Comparison of ENCODE assay signal across 14 cellular contexts in genomic region chr7:30625283-30625682, GRCh38. TPM values are rescaled to one million over a fixed set of nuclear protein-coding genes. Genes with fewer than 3 reads are reported as not detected.
DNase-seq lines count a peak whose midpoint lies in the region; ATAC-seq and TF ChIP-seq lines count a peak whose summit lies in the region.
"Had no signal": no experiment of that assay in that cellular context is flagged by ENCODE, and none has a peak within 500 bp of the region (broad histone marks: within the 10 kb centered on the region; RNA-seq: fewer than 3 reads in every experiment).

No MANE protein-coding gene starts in this region.

- no peak overlapping the region for H3K4me3 Mint-ChIP-seq in activated T-helper 17 cell treated with anti-CD3 and anti-CD28 coated beads, Interleukin-2, amount 50 U/mL, for 72 hours
- H3K4me3 Mint-ChIP-seq: dendritic cell treated with granulocyte-macrophage colony-stimulating factor and Interleukin-4, amounts not matched to agents 40 ng/mL and 50 ng/mL, for 4 days; neural crest cell had no signal

- peaks cover 12% of the 10 kb centered on the region for H3K4me1 Mint-ChIP-seq in activated T-helper 17 cell treated with anti-CD3 and anti-CD28 coated beads, Interleukin-2, amount 50 U/mL, for 72 hours
- H3K4me1 Mint-ChIP-seq: neural crest cell had no signal

- DNase-seq in NCI-H2171 treated with DMSO at 0.1 percent for 48 hours (lab: John Stamatoyannopoulos, UW) (peak; percentile 28), NCI-H2171 (lab: John Stamatoyannopoulos, UW) (no peak), DND-41 (no peak), HuH-7.5 (ENCODE audit: low spot score) (no peak), coronary artery (ENCODE audit: low spot score) (no peak)
- DNase-seq: KG1, NCI-H146 had no signal

- no peaks in the 10 kb centered on the region for H3K27me3 Mint-ChIP-seq in activated T-helper 17 cell treated with anti-CD3 and anti-CD28 coated beads, Interleukin-2, amount 50 U/mL, for 72 hours
- H3K27me3 Mint-ChIP-seq: dendritic cell treated with granulocyte-macrophage colony-stimulating factor and Interleukin-4, amounts not matched to agents 40 ng/mL and 50 ng/mL, for 4 days had no signal

- H3K79me2 ChIP-seq in DND-41 (ENCODE audit: insufficient read depth, low read length), result peaks cover 14% of the 10 kb centered on the region

- no peak overlapping the region for H3K4me2 ChIP-seq in DND-41 (ENCODE audit: insufficient read depth, low read length)

- no peak for ATAC-seq in DND-41 (ENCODE audit: insufficient read depth, low read depth)
- ATAC-seq in activated T-helper 17 cell treated with anti-CD3 and anti-CD28 coated beads, Interleukin-2, amount 50 U/mL, for 72 hours (replicated peaks), result no peak
- ATAC-seq in HG03520 (IDR thresholded peaks at IDR 0.05; ENCODE audit: unreplicated experiment), result no peak

- H3K27me3 ChIP-seq in DND-41 (ENCODE audit: insufficient read depth, low read length, poor library complexity) (no peaks in the 10 kb centered on the region), liver (ENCODE audit: control insufficient read depth in 4 of 4, insufficient read depth in 4 of 4, low read length in 3 of 4) (no peaks in the 10 kb centered on the region)

- peaks cover 100% of the 10 kb centered on the region for H3K36me3 Mint-ChIP-seq in activated T-helper 17 cell treated with anti-CD3 and anti-CD28 coated beads, Interleukin-2, amount 50 U/mL, for 72 hours (ENCODE audit: low read depth)

- H3K4me1 ChIP-seq in DND-41 (ENCODE audit: insufficient read depth, low read length) (no peaks in the 10 kb centered on the region), liver (ENCODE audit: control insufficient read depth in 4 of 4, insufficient read depth in 4 of 4, low read length in 3 of 4) (no peaks in the 10 kb centered on the region)

- TF ChIP-seq RAD21 in liver (IDR thresholded peaks at IDR 0.05), result peak; percentile 42 to 52

- peak overlapping the region; percentile 81 for H3K27ac Mint-ChIP-seq in activated T-helper 17 cell treated with anti-CD3 and anti-CD28 coated beads, Interleukin-2, amount 50 U/mL, for 72 hours
- H3K27ac Mint-ChIP-seq: dendritic cell treated with granulocyte-macrophage colony-stimulating factor and Interleukin-4, amounts not matched to agents 40 ng/mL and 50 ng/mL, for 4 days had no signal

- H3K9me3 ChIP-seq in DND-41 (ENCODE audit: insufficient read depth, low read length, severe bottlenecking) (no peaks in the 10 kb centered on the region), liver (ENCODE audit: control insufficient read depth in 4 of 4, low read length in 3 of 4) (no peaks in the 10 kb centered on the region)

- peaks cover 20% of the 10 kb centered on the region; the same call in 1 of the 2 replicates for H4K20me1 ChIP-seq in DND-41 (ENCODE audit: insufficient read depth, low read length)

- no peak overlapping the region for H2AFZ ChIP-seq in DND-41 (ENCODE audit: low read depth, low read length)

- TF ChIP-seq CTCF in DND-41 (IDR thresholded peaks at IDR 0.05; ENCODE audit: borderline replicate concordance, extremely low read depth, low read length, poor library complexity, severe bottlenecking) (peak; percentile 14), liver (IDR thresholded peaks at IDR 0.05; ENCODE audit: low read depth, low read length, missing input control) (peak; percentile 9), coronary artery (IDR thresholded peaks at IDR 0.05) (no peak)

- H3K9me3 Mint-ChIP-seq in activated T-helper 17 cell treated with anti-CD3 and anti-CD28 coated beads, Interleukin-2, amount 50 U/mL, for 72 hours, result no peaks in the 10 kb centered on the region
- H3K9me3 Mint-ChIP-seq: dendritic cell treated with granulocyte-macrophage colony-stimulating factor and Interleukin-4, amounts not matched to agents 40 ng/mL and 50 ng/mL, for 4 days; neural crest cell had no signal

- H3K36me3 ChIP-seq in DND-41 (ENCODE audit: insufficient read depth, low read length) (peaks cover 97% of the 10 kb centered on the region), liver (ENCODE audit: control insufficient read depth in 4 of 4, insufficient read depth in 3 of 4, low read depth in 1 of 4, low read length in 3 of 4) (peaks cover 6 to 53% (median 37%) of the 10 kb centered on the region in 4 donors)

- H3K27ac ChIP-seq in DND-41 (ENCODE audit: low read length) (no peak overlapping the region), liver (ENCODE audit: low read depth in 1 of 2, low read length in 2 of 2) (no peak overlapping the region), coronary artery (no peak overlapping the region)
- H3K27ac ChIP-seq: skin epidermis had no signal

- no peak overlapping the region for H3K4me3 ChIP-seq in DND-41 (ENCODE audit: low read depth in 1 of 2, low read length in 2 of 2)
- H3K4me3 ChIP-seq in liver (ENCODE audit: low read depth in 1 of 3, low read length in 3 of 3), result no peak overlapping the region
- no peak overlapping the region for H3K4me3 ChIP-seq in coronary artery
- H3K4me3 ChIP-seq: lung, skin epidermis had no signal

- WGBS in liver, result 92% methylated on average over 1 of the region's 1 CpG

- no peak overlapping the region for H3K9ac ChIP-seq in DND-41 (ENCODE audit: low read depth, low read length)
- H3K9ac ChIP-seq in liver (ENCODE audit: low read depth in 1 of 2, low read length in 2 of 2), result no peak overlapping the region

TF ChIP-seq in liver, 16 proteins besides CTCF, POLR2A, EP300 and RAD21:
- TF ChIP-seq JUND (IDR thresholded peaks at IDR 0.05) (no peak), HNF4G (IDR thresholded peaks at IDR 0.05) (no peak), TAF1 (conservative IDR thresholded peaks at IDR 0.05) (no peak), HNF4A (conservative IDR thresholded peaks at IDR 0.05) (no peak), ATF3 (IDR thresholded peaks at IDR 0.05) (no peak), GABPA (IDR thresholded peaks at IDR 0.05 in 1 of 2, conservative IDR thresholded peaks at IDR 0.05 in 1 of 2) (no peak), YY1 (IDR thresholded peaks at IDR 0.05) (no peak), NR2F2 (IDR thresholded peaks at IDR 0.05) (no peak), MAX (IDR thresholded peaks at IDR 0.05) (no peak), SP1 (IDR thresholded peaks at IDR 0.05) (no peak), FOXA1 (IDR thresholded peaks at IDR 0.05) (no peak), REST (IDR thresholded peaks at IDR 0.05) (no peak), RXRA (IDR thresholded peaks at IDR 0.05) (no peak), ZBTB33 (IDR thresholded peaks at IDR 0.05) (no peak), EGR1 (IDR thresholded peaks at IDR 0.05; ENCODE audit: low read depth in 2 of 2) (no peak), FOXA2 (IDR thresholded peaks at IDR 0.05) (no peak)

RNA-seq across cellular contexts. Expression of gene GARS1, which starts 30.6 kb away (rescaled TPM):
- total RNA-seq in activated T-helper 17 cell treated with anti-CD3 and anti-CD28 coated beads, Interleukin-2, amount 50 U/mL, for 72 hours, result 100 to 1,000 TPM; 152 to 222 TPM
- 10 to 100 TPM; 62.6 to 73.1 TPM for total RNA-seq in liver
- polyA plus RNA-seq in liver, result 10 to 100 TPM; 43.3 to 73.6 TPM

RNA-seq across cellular contexts. Expression of gene CRHR2, which starts 57.0 kb away (rescaled TPM):
- not detected for total RNA-seq in activated T-helper 17 cell treated with anti-CD3 and anti-CD28 coated beads, Interleukin-2, amount 50 U/mL, for 72 hours
- total RNA-seq in liver, result not detected
- polyA plus RNA-seq in liver, result not detected
- total RNA-seq: neural crest cell had no signal
